17 cellular contexts compared by ENCODE assay signal in genomic region chr6:109453156-109453555, GRCh38. TPM values are rescaled to one million over a fixed set of nuclear protein-coding genes. Genes with fewer than 3 reads are reported as not detected.
DNase-seq lines count a peak whose midpoint lies in the region; ATAC-seq and TF ChIP-seq lines count a peak whose summit lies in the region.
"Had no signal": no experiment of that assay in that cellular context is flagged by ENCODE, and none has a peak within 500 bp of the region (broad histone marks: within the 10 kb centered on the region; RNA-seq: fewer than 3 reads in every experiment).

No MANE protein-coding gene starts in this region.

- ATAC-seq in activated CD8-positive, alpha-beta T cell treated with anti-CD3 and anti-CD28 coated beads, Interleukin-2, amount 10 ng/mL, durations not matched to agents 7 days and 5 days, result no peak
- no peak for ATAC-seq in activated CD8-positive, alpha-beta T cell treated with anti-CD3 and anti-CD28 coated beads for 36 hours
- ATAC-seq in central memory CD8-positive, alpha-beta T cell (replicated peaks; ENCODE audit: extremely low read depth, poor library complexity, severe bottlenecking), result no peak
- ATAC-seq: stimulated activated naive CD8-positive, alpha-beta T cell treated with anti-CD3 and anti-CD28 coated beads, Interleukin-15, Interleukin-2, amounts not matched to agents 100 U/mL and 50 U/mL, for 24 hours had no signal

- no peak overlapping the region for H3K23ac ChIP-seq in H9 (ENCODE audit: insufficient read length, low read depth, low read length)

- no peak overlapping the region for H2BK5ac ChIP-seq in H9 (ENCODE audit: insufficient read length, low read length)

- H3K27ac ChIP-seq in H9 (ENCODE audit: insufficient read length, low read depth, low read length) (no peak overlapping the region), osteoblast (ENCODE audit: low read depth, low read length) (no peak overlapping the region)
- H3K27ac ChIP-seq: colonic mucosa had no signal

- no peak overlapping the region for H3K56ac ChIP-seq in H9 (ENCODE audit: insufficient read length, low read depth, low read length)

- H3K79me1 ChIP-seq in H9 (ENCODE audit: insufficient read depth, low read depth, low read length, poor library complexity, severe bottlenecking), result no peaks in the 10 kb centered on the region

- H2BK15ac ChIP-seq in H9 (ENCODE audit: low read depth, low read length), result no peak overlapping the region

- H2AK5ac ChIP-seq in H9 (ENCODE audit: insufficient read length, low read length), result no peak overlapping the region

- H3K14ac ChIP-seq in H9 (ENCODE audit: insufficient read depth, low read length), result no peak overlapping the region

- H2BK20ac ChIP-seq in H9 (ENCODE audit: low read depth, low read length, poor library complexity, severe bottlenecking), result no peak overlapping the region

- H4K5ac ChIP-seq in H9 (ENCODE audit: insufficient read length, low read depth, low read length), result no peak overlapping the region

- H3K9me3 Mint-ChIP-seq in activated CD8-positive, alpha-beta T cell treated with anti-CD3 and anti-CD28 coated beads, Interleukin-2, amount 10 ng/mL, durations not matched to agents 7 days and 5 days (ENCODE audit: insufficient read depth), result no peaks in the 10 kb centered on the region
- H3K9me3 Mint-ChIP-seq in activated CD8-positive, alpha-beta T cell treated with anti-CD3 and anti-CD28 coated beads for 36 hours, result no peaks in the 10 kb centered on the region
- H3K9me3 Mint-ChIP-seq in H9, result no peaks in the 10 kb centered on the region
- H3K9me3 Mint-ChIP-seq in central memory CD8-positive, alpha-beta T cell, result no peaks in the 10 kb centered on the region
- no peaks in the 10 kb centered on the region for H3K9me3 Mint-ChIP-seq in osteocyte (ENCODE audit: unreplicated experiment)

- H3K27ac Mint-ChIP-seq in activated CD8-positive, alpha-beta T cell treated with anti-CD3 and anti-CD28 coated beads, Interleukin-2, amount 10 ng/mL, durations not matched to agents 7 days and 5 days, result peak overlapping the region; percentile 99
- H3K27ac Mint-ChIP-seq in activated CD8-positive, alpha-beta T cell treated with anti-CD3 and anti-CD28 coated beads for 36 hours, result no peak overlapping the region
- no peak overlapping the region; a peak in 1 of 7 replicates for H3K27ac Mint-ChIP-seq in H9
- H3K27ac Mint-ChIP-seq in central memory CD8-positive, alpha-beta T cell (ENCODE audit: low read depth), result no peak overlapping the region
- no peak overlapping the region for H3K27ac Mint-ChIP-seq in osteocyte (ENCODE audit: unreplicated experiment)

- H3K79me2 ChIP-seq in H9 (ENCODE audit: insufficient read depth, low read length) (no peaks in the 10 kb centered on the region), osteoblast (ENCODE audit: insufficient read depth, low read length) (no peaks in the 10 kb centered on the region)

- H3K4me2 ChIP-seq in H9 (ENCODE audit: insufficient read depth, insufficient read length, low read length), result no peak overlapping the region
- no peak overlapping the region for H3K4me2 ChIP-seq in osteoblast (ENCODE audit: insufficient read depth, low read length)

- H3K23me2 ChIP-seq in H9 (ENCODE audit: insufficient read length, low read depth, low read length, poor library complexity, severe bottlenecking), result peaks cover 10% of the 10 kb centered on the region

- H3T11ph ChIP-seq in H9 (ENCODE audit: low read length), result no peak overlapping the region

- CTCF ChIA-PET in activated CD8-positive, alpha-beta T cell treated with anti-CD3 and anti-CD28 coated beads, Interleukin-2, amount 10 ng/mL, durations not matched to agents 7 days and 5 days (lab: Charles Lee), result interaction anchor here (0.9 to 2.7 kb wide), 2 partner anchors 12 to 1362 kb away, joined by 3 to 24 read pairs; partner anchors contain the start of genes CDK19, PPIL6 and SMPD2
- CTCF ChIA-PET in activated CD8-positive, alpha-beta T cell treated with anti-CD3 and anti-CD28 coated beads for 36 hours (lab: Charles Lee), result interaction anchor here (2.2 to 3.0 kb wide), 2 partner anchors 12 to 70 kb away, joined by 9 to 10 read pairs; partner anchors contain the start of genes CD164, PPIL6 and SMPD2

- H2BK120ac ChIP-seq in H9 (ENCODE audit: low read depth, low read length, poor library complexity, severe bottlenecking), result no peak overlapping the region

- H3K9me3 ChIP-seq in H9 (ENCODE audit: control insufficient read depth, low read depth, low read length) (no peaks in the 10 kb centered on the region), osteoblast (ENCODE audit: low read depth, low read length) (no peaks in the 10 kb centered on the region)
- H3K9me3 ChIP-seq: Caco-2, colonic mucosa, tibial nerve had no signal

- no CpG with 5 or more reads among the region's 2 CpGs for WGBS in H9 (ENCODE audit: extremely low coverage, insufficient read length, low lambda C conversion rate)

- no peaks in the 10 kb centered on the region for H3K27me3 ChIP-seq in H9 (ENCODE audit: insufficient read depth, low read length)
- no peaks in the 10 kb centered on the region for H3K27me3 ChIP-seq in osteoblast (ENCODE audit: insufficient read depth, low read length)
- H3K27me3 ChIP-seq: colonic mucosa, tibial nerve had no signal

- no peak overlapping the region for H3K9ac ChIP-seq in H9 (ENCODE audit: extremely low read depth, insufficient read length, low read length)

- intact Hi-C loops in activated CD8-positive, alpha-beta T cell treated with anti-CD3 and anti-CD28 coated beads for 36 hours (cut with micrococcal nuclease), result no loop called here

- H4K20me1 ChIP-seq in H9 (ENCODE audit: control insufficient read depth, insufficient read depth, insufficient read length) (no peaks in the 10 kb centered on the region), osteoblast (ENCODE audit: insufficient read depth, low read length) (no peaks in the 10 kb centered on the region)

- no peak overlapping the region for H3K4me3 ChIP-seq in osteoblast (ENCODE audit: insufficient read depth, low read length)
- H3K4me3 ChIP-seq: colonic mucosa had no signal

- H3K4me3 Mint-ChIP-seq in activated CD8-positive, alpha-beta T cell treated with anti-CD3 and anti-CD28 coated beads, Interleukin-2, amount 10 ng/mL, durations not matched to agents 7 days and 5 days, result no peak overlapping the region
- H3K4me3 Mint-ChIP-seq in activated CD8-positive, alpha-beta T cell treated with anti-CD3 and anti-CD28 coated beads for 36 hours, result no peak overlapping the region
- peak overlapping the region; percentile 29 to 92; a peak in 2 of 5 replicates for H3K4me3 Mint-ChIP-seq in H9
- peak overlapping the region; percentile 4 for H3K4me3 Mint-ChIP-seq in central memory CD8-positive, alpha-beta T cell
- no peak overlapping the region for H3K4me3 Mint-ChIP-seq in osteocyte (ENCODE audit: unreplicated experiment)

- peaks cover 12% of the 10 kb centered on the region; the same call in 1 of the 2 replicates for H3K4me1 ChIP-seq in H9 (ENCODE audit: insufficient read depth, low read length)
- peaks cover 4% of the 10 kb centered on the region for H3K4me1 ChIP-seq in osteoblast (ENCODE audit: insufficient read depth, low read length)

- no peak overlapping the region for H4K8ac ChIP-seq in H9 (replicated peaks; ENCODE audit: insufficient read length, low read depth, low read length)

- no peak for TF ChIP-seq CTCF in activated CD8-positive, alpha-beta T cell treated with anti-CD3 and anti-CD28 coated beads for 36 hours (IDR thresholded peaks at IDR 0.05)
- TF ChIP-seq CTCF in H9 (conservative IDR thresholded peaks at IDR 0.05) (no peak), osteoblast (IDR thresholded peaks at IDR 0.05; ENCODE audit: extremely low read depth, low read depth, low read length) (no peak), osteocyte (IDR thresholded peaks at IDR 0.05) (no peak)

- no peak overlapping the region for H4K91ac ChIP-seq in H9 (ENCODE audit: insufficient read length, low read depth, low read length)

- H3K18ac ChIP-seq in H9 (ENCODE audit: insufficient read length, low read depth, low read length), result no peak overlapping the region

- no peak overlapping the region for H2AFZ ChIP-seq in H9 (ENCODE audit: low read length)
- no peak overlapping the region for H2AFZ ChIP-seq in osteoblast (ENCODE audit: low read length)

- no peak overlapping the region for H2BK12ac ChIP-seq in H9 (ENCODE audit: insufficient read length, low read depth, low read length)

- POLR2A ChIA-PET in activated CD8-positive, alpha-beta T cell treated with anti-CD3 and anti-CD28 coated beads, Interleukin-2, amount 10 ng/mL, durations not matched to agents 7 days and 5 days (lab: Charles Lee), result interaction anchor here (0.5 to 5.4 kb wide), 5 partner anchors 11 to 238 kb away, joined by 3 to 72 read pairs (median 30); partner anchors contain the start of genes CD164, PPIL6, SMPD2 and ZBTB24
- POLR2A ChIA-PET in activated CD8-positive, alpha-beta T cell treated with anti-CD3 and anti-CD28 coated beads for 36 hours (lab: Charles Lee), result interaction anchor here (3.7 to 8.3 kb wide), 2 partner anchors 10 to 11 kb away, joined by 14 to 119 read pairs; partner anchors contain the start of genes PPIL6 and SMPD2

- H3K4ac ChIP-seq in H9 (ENCODE audit: low read depth, low read length), result no peak overlapping the region

- no peaks in the 10 kb centered on the region for H3K27me3 Mint-ChIP-seq in activated CD8-positive, alpha-beta T cell treated with anti-CD3 and anti-CD28 coated beads, Interleukin-2, amount 10 ng/mL, durations not matched to agents 7 days and 5 days (ENCODE audit: low read depth)
- no peaks in the 10 kb centered on the region for H3K27me3 Mint-ChIP-seq in activated CD8-positive, alpha-beta T cell treated with anti-CD3 and anti-CD28 coated beads for 36 hours
- H3K27me3 Mint-ChIP-seq in H9 (ENCODE audit: low read depth), result no peaks in the 10 kb centered on the region
- no peaks in the 10 kb centered on the region for H3K27me3 Mint-ChIP-seq in central memory CD8-positive, alpha-beta T cell
- H3K27me3 Mint-ChIP-seq in osteocyte (ENCODE audit: unreplicated experiment), result no peaks in the 10 kb centered on the region

- peaks cover 48% of the 10 kb centered on the region for H3K36me3 Mint-ChIP-seq in activated CD8-positive, alpha-beta T cell treated with anti-CD3 and anti-CD28 coated beads, Interleukin-2, amount 10 ng/mL, durations not matched to agents 7 days and 5 days (ENCODE audit: low read depth)
- peaks cover 8% of the 10 kb centered on the region for H3K36me3 Mint-ChIP-seq in activated CD8-positive, alpha-beta T cell treated with anti-CD3 and anti-CD28 coated beads for 36 hours (ENCODE audit: low read depth)
- H3K36me3 Mint-ChIP-seq in H9 (ENCODE audit: insufficient read depth in 1 of 3, low read depth in 3 of 3) (peaks cover 8 to 44% (median 32%) of the 10 kb centered on the region in 3 experiments), osteocyte (ENCODE audit: unreplicated experiment) (no peaks in the 10 kb centered on the region)
- H3K36me3 Mint-ChIP-seq in central memory CD8-positive, alpha-beta T cell (ENCODE audit: insufficient read depth), result peaks cover 18% of the 10 kb centered on the region

- H3K4me1 Mint-ChIP-seq in activated CD8-positive, alpha-beta T cell treated with anti-CD3 and anti-CD28 coated beads, Interleukin-2, amount 10 ng/mL, durations not matched to agents 7 days and 5 days (ENCODE audit: low read depth), result peaks cover 81% of the 10 kb centered on the region
- peaks cover 67% of the 10 kb centered on the region for H3K4me1 Mint-ChIP-seq in activated CD8-positive, alpha-beta T cell treated with anti-CD3 and anti-CD28 coated beads for 36 hours (ENCODE audit: low read depth)
- H3K4me1 Mint-ChIP-seq in H9, result peaks cover 28 to 29% of the 10 kb centered on the region in 2 experiments
- H3K4me1 Mint-ChIP-seq in central memory CD8-positive, alpha-beta T cell, result peaks cover 56% of the 10 kb centered on the region
- H3K4me1 Mint-ChIP-seq in osteocyte (ENCODE audit: unreplicated experiment), result peaks cover 20% of the 10 kb centered on the region

- no peak for DNase-seq in activated CD8-positive, alpha-beta T cell treated with anti-CD3 and anti-CD28 coated beads, Interleukin-2, amount 10 ng/mL, durations not matched to agents 7 days and 5 days
- DNase-seq in activated CD8-positive, alpha-beta T cell treated with anti-CD3 and anti-CD28 coated beads for 36 hours, result no peak
- no peak for DNase-seq in H9
- no peak for DNase-seq in central memory CD8-positive, alpha-beta T cell (ENCODE audit: low spot score in 2 of 2)
- peak; percentile 69 for DNase-seq in osteoblast (ENCODE audit: insufficient read length, low spot score, missing footprints)
- no peak for DNase-seq in stimulated activated CD4-positive, alpha-beta T cell treated with anti-CD3 and anti-CD28 coated beads, Interleukin-4, amount 100 ng/mL, for 4 hours
- no peak for DNase-seq in C1 segment of cervical spinal cord (lab: John Stamatoyannopoulos, UW)
- DNase-seq in osteocyte (ENCODE audit: extremely low spot score, unreplicated experiment), result no peak
- DNase-seq: Caco-2; colonic mucosa; foreskin fibroblast; hypothalamus; NCI-H1417 treated with DMSO at 0.1 percent for 48 hours; NCI-H2227 treated with DMSO at 0.1 percent for 48 hours; retina; stimulated activated naive CD8-positive, alpha-beta T cell treated with anti-CD3 and anti-CD28 coated beads, Interleukin-15, Interleukin-2, amounts not matched to agents 100 U/mL and 50 U/mL, for 24 hours had no signal

- H3K36me3 ChIP-seq in osteoblast (ENCODE audit: insufficient read depth, low read length), result peaks cover 4% of the 10 kb centered on the region
- H3K36me3 ChIP-seq: colonic mucosa had no signal

RNA-seq across cellular contexts. Expression of gene MICAL1, which starts 2.4 kb away (rescaled TPM):
- 10 to 100 TPM; 50.5 to 53.2 TPM for total RNA-seq in activated CD8-positive, alpha-beta T cell treated with anti-CD3 and anti-CD28 coated beads, Interleukin-2, amount 10 ng/mL, durations not matched to agents 7 days and 5 days
- 10 to 100 TPM; 17.7 TPM for total RNA-seq in activated CD8-positive, alpha-beta T cell treated with anti-CD3 and anti-CD28 coated beads for 36 hours
- total RNA-seq in H9 (2021) (84.9 and 92.9 TPM in 2 replicates), osteoblast (26.1 and 28.0 TPM in 2 replicates), osteocyte (53.6 and 59.5 TPM in 2 replicates)

RNA-seq across cellular contexts. Expression of gene SMPD2, which starts 12.6 kb away (rescaled TPM):
- 10 to 100 TPM; 15.5 to 15.6 TPM for total RNA-seq in activated CD8-positive, alpha-beta T cell treated with anti-CD3 and anti-CD28 coated beads, Interleukin-2, amount 10 ng/mL, durations not matched to agents 7 days and 5 days
- 1 to 10 TPM; 8.7 to 9.6 TPM for total RNA-seq in activated CD8-positive, alpha-beta T cell treated with anti-CD3 and anti-CD28 coated beads for 36 hours
- 13.0 and 13.1 TPM in 2 replicates for total RNA-seq in H9 (2021)
- 14.8 and 15.0 TPM in 2 replicates for total RNA-seq in osteoblast
- total RNA-seq in osteocyte, result 9.8 and 10.1 TPM in 2 replicates

RNA-seq across cellular contexts. Expression of gene PPIL6, which starts 12.7 kb away (rescaled TPM):
- under 1 TPM in 1 of 2 experiments, not detected in 1; 0.16 TPM for total RNA-seq in activated CD8-positive, alpha-beta T cell treated with anti-CD3 and anti-CD28 coated beads, Interleukin-2, amount 10 ng/mL, durations not matched to agents 7 days and 5 days
- total RNA-seq in activated CD8-positive, alpha-beta T cell treated with anti-CD3 and anti-CD28 coated beads for 36 hours, result under 1 TPM; 0.27 to 0.38 TPM
- total RNA-seq in H9 (2021) (0.26 and 1.0 TPM in 2 replicates), osteoblast (5.3 and 5.8 TPM in 2 replicates), osteocyte (1.9 and 2.2 TPM in 2 replicates)
- total RNA-seq: Caco-2 had no signal

RNA-seq across cellular contexts. Expression of gene ZBTB24, which starts 29.9 kb away (rescaled TPM):
- total RNA-seq in activated CD8-positive, alpha-beta T cell treated with anti-CD3 and anti-CD28 coated beads, Interleukin-2, amount 10 ng/mL, durations not matched to agents 7 days and 5 days, result 10 to 100 TPM; 16.0 to 16.3 TPM
- total RNA-seq in activated CD8-positive, alpha-beta T cell treated with anti-CD3 and anti-CD28 coated beads for 36 hours, result 10 to 100 TPM; 10.5 to 11.8 TPM
- 25.6 and 27.3 TPM in 2 replicates for total RNA-seq in H9 (2021)
- 8.7 and 10.9 TPM in 2 replicates for total RNA-seq in osteoblast
- total RNA-seq in osteocyte, result 6.2 and 6.7 TPM in 2 replicates

Comparison
In these comparisons a context has a peak if more than half of its experiments do, and no peak if none do; other contexts are left out.
1. H3K4me3 Mint-ChIP-seq: peak in H9 (2 of 2) and central memory CD8-positive, alpha-beta T cell (single experiment); none in activated CD8-positive, alpha-beta T cell treated with anti-CD3 and anti-CD28 coated beads, Interleukin-2, amount 10 ng/mL, durations not matched to agents 7 days and 5 days (single experiment), activated CD8-positive, alpha-beta T cell treated with anti-CD3 and anti-CD28 coated beads for 36 hours (single experiment) and osteocyte (single experiment).